Comparison of ENCODE assay signal across 8 cellular contexts in the genomic region with DNA sequence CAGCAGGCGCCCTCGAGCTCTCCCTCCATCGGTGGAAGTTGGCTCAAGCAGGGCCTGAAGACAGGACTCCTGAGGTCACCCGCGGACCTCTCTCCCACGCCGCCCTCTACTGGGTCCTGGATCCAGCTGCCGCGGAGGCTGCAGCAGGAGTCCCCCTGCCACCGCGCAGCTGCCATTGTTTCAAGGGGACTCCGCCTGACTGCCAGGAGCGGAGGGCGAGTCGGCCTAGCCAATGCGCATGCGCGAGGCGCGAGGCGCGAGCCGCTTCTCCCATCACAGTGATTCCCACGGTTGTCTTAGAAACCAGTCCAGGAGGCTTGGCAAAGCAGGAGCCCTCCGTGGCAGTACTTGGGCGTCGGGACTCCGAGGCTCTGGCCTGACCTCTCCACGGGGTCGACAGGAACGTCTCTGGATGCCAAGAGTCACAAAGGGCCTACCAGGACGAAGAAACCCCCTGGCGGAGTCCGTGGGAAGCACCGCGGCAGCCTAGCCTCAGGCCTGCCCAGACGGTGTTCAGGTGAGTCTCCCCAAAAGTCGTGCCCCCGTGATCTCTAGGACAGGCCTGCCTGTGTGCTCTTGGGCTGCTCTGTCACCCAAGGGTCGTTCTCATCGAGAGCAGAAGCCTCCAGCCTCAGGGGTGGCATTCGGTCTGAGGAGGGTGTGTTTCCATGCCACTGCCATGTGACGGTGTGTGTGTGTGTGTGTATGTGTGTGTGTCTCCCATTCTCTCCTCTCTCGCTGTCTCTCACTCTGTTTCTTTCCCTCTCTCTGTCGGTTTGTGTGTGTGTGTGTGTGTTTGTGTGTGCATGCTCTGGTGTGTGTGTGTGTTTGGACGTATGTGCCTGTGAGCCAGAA.
A peak's percentile ranks its signal among the peaks of the same experiment; 100 is the strongest.
DNase-seq lines count a peak whose midpoint lies in the region; ATAC-seq and TF ChIP-seq lines count a peak whose summit lies in the region.

No MANE protein-coding gene starts in this region.

- H3K27me3 Mint-ChIP-seq in activated T-helper 1 cell treated with anti-CD3 and anti-CD28 coated beads, Interleukin-12 subunit alpha, Interleukin-12 subunit beta, Interleukin-2, Interleukin-4 antibody, amounts not matched to agents 30 ng/mL and 10 ng/mL and 1 ng/mL, durations not matched to agents 14 hours and 24 hours and 36 hours (ENCODE audit: insufficient read depth): peaks cover 2% of the 10 kb centered on the region

- H3K4me3 Mint-ChIP-seq in activated T-helper 1 cell treated with anti-CD3 and anti-CD28 coated beads, Interleukin-12 subunit alpha, Interleukin-12 subunit beta, Interleukin-2, Interleukin-4 antibody, amounts not matched to agents 30 ng/mL and 10 ng/mL and 1 ng/mL, durations not matched to agents 14 hours and 24 hours and 36 hours: peak overlapping the region; percentile 42

- peaks cover 14% of the 10 kb centered on the region for H3K4me1 Mint-ChIP-seq in activated T-helper 1 cell treated with anti-CD3 and anti-CD28 coated beads, Interleukin-12 subunit alpha, Interleukin-12 subunit beta, Interleukin-2, Interleukin-4 antibody, amounts not matched to agents 30 ng/mL and 10 ng/mL and 1 ng/mL, durations not matched to agents 14 hours and 24 hours and 36 hours (ENCODE audit: low read depth)

- peak; percentile 57 for DNase-seq in GM12865 (ENCODE audit: low read depth)
- DNase-seq in NCI-H446 treated with DMSO at 0.1 percent for 48 hours (lab: John Stamatoyannopoulos, UW): peak; percentile 7
- DNase-seq in activated T-helper 1 cell treated with anti-CD3 and anti-CD28 coated beads, Interleukin-12 subunit alpha, Interleukin-12 subunit beta, Interleukin-2, Interleukin-4 antibody, amounts not matched to agents 30 ng/mL and 10 ng/mL and 1 ng/mL, durations not matched to agents 14 hours and 24 hours and 36 hours (ENCODE audit: low spot score): peak; percentile 31
- peak; percentile 33 to 86 (median 65) for DNase-seq in head of caudate nucleus
- DNase-seq in skeletal muscle cell (ENCODE audit: low read depth): no peak
- DNase-seq in MG63: no peak

- intact Hi-C loops in activated T-helper 1 cell treated with anti-CD3 and anti-CD28 coated beads, Interleukin-12 subunit alpha, Interleukin-12 subunit beta, Interleukin-2, Interleukin-4 antibody, amounts not matched to agents 30 ng/mL and 10 ng/mL and 1 ng/mL, durations not matched to agents 14 hours and 24 hours and 36 hours (cut with micrococcal nuclease): no loop called here
- intact Hi-C loops in head of caudate nucleus (cut with DNase I): no loop called here

- H3K27ac Mint-ChIP-seq in activated T-helper 1 cell treated with anti-CD3 and anti-CD28 coated beads, Interleukin-12 subunit alpha, Interleukin-12 subunit beta, Interleukin-2, Interleukin-4 antibody, amounts not matched to agents 30 ng/mL and 10 ng/mL and 1 ng/mL, durations not matched to agents 14 hours and 24 hours and 36 hours: no peak overlapping the region

- H3K36me3 Mint-ChIP-seq in activated T-helper 1 cell treated with anti-CD3 and anti-CD28 coated beads, Interleukin-12 subunit alpha, Interleukin-12 subunit beta, Interleukin-2, Interleukin-4 antibody, amounts not matched to agents 30 ng/mL and 10 ng/mL and 1 ng/mL, durations not matched to agents 14 hours and 24 hours and 36 hours (ENCODE audit: low read depth): no peaks in the 10 kb centered on the region

- peak overlapping the region; percentile 45 for H3K4me3 ChIP-seq in GM12865 (ENCODE audit: low read depth, low read length)
- H3K4me3 ChIP-seq in skeletal muscle cell (ENCODE audit: low read depth, low read length): peak overlapping the region; percentile 33
- no peak overlapping the region for H3K4me3 ChIP-seq in MG63

- no peaks in the 10 kb centered on the region for H3K27me3 ChIP-seq in MG63

- ATAC-seq in HG02623 (IDR thresholded peaks at IDR 0.05; ENCODE audit: unreplicated experiment): peak; percentile 70
- no peak for ATAC-seq in GM18870 (IDR thresholded peaks at IDR 0.05; ENCODE audit: unreplicated experiment)

- no peaks in the 10 kb centered on the region for H3K9me3 Mint-ChIP-seq in activated T-helper 1 cell treated with anti-CD3 and anti-CD28 coated beads, Interleukin-12 subunit alpha, Interleukin-12 subunit beta, Interleukin-2, Interleukin-4 antibody, amounts not matched to agents 30 ng/mL and 10 ng/mL and 1 ng/mL, durations not matched to agents 14 hours and 24 hours and 36 hours

- peak; percentile 44 for TF ChIP-seq CTCF in GM12865 (IDR thresholded peaks at IDR 0.05; ENCODE audit: insufficient read depth, low read depth, low read length, missing control alignments)

- no peaks in the 10 kb centered on the region for H3K9me3 ChIP-seq in MG63

- H3K36me3 ChIP-seq in MG63: no peaks in the 10 kb centered on the region

Comparison
In these comparisons a context has a peak if more than half of its experiments do, and no peak if none do; other contexts are left out.
1. DNase-seq: peak in GM12865 (single experiment), NCI-H446 treated with DMSO at 0.1 percent for 48 hours (single experiment), activated T-helper 1 cell treated with anti-CD3 and anti-CD28 coated beads, Interleukin-12 subunit alpha, Interleukin-12 subunit beta, Interleukin-2, Interleukin-4 antibody, amounts not matched to agents 30 ng/mL and 10 ng/mL and 1 ng/mL, durations not matched to agents 14 hours and 24 hours and 36 hours (single experiment) and head of caudate nucleus (42 of 42); none in skeletal muscle cell (single experiment) and MG63 (single experiment).